ENCODE assay signal across 8 cellular contexts in the genomic region with DNA sequence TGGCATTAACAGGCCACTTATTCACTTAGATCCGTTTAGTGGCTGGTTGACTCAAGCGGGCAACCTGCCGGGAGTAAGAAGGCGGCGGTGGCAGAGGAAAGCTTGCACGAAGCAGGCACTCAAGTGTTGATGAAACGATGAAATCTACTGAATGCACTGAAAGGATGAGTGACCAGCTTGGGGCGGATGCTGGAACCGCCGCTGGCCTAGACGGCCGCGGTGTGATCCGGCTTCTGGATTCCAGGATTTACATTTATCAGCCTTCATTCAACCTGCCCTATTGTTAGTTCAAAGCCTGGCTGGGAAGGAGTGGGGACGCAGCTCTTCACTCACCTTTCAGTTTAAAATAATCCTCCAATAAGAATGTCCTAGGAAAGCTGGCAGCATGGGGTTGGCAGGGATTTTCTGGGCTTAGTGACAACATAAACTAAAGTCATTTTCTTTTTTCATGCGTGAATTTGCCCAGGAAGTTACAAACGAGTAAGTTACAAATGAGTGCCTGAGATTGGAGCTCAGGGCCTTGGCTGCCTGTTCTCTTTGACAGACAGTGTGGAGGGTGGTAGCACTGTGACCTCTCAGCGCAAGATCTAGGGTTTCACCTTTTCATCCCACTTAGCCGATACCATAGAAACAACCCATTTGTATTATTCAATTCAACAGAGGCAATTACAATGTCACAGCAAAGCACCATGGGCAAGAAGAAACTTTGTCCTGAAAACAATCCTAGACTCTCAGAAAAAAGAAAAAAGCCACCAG. TPM values are rescaled to one million over a fixed set of nuclear protein-coding genes. Genes with fewer than 3 reads are reported as not detected.
DNase-seq lines count a peak whose midpoint lies in the region; ATAC-seq and TF ChIP-seq lines count a peak whose summit lies in the region.

No MANE protein-coding gene starts in this region.

- peak; percentile 72 to 86 (median 80) for DNase-seq in NCI-H1417 (lab: John Stamatoyannopoulos, UW)
- DNase-seq in NCI-H1417 treated with DMSO at 0.1 percent for 48 hours (lab: John Stamatoyannopoulos, UW): no peak
- DNase-seq in NCI-H526 treated with DMSO at 0.1 percent for 48 hours (lab: John Stamatoyannopoulos, UW): peak; percentile 69
- peak; percentile 54 for DNase-seq in endothelial cell (ENCODE audit: low spot score)
- no peak for DNase-seq in naive thymus-derived CD8-positive, alpha-beta T cell

- H3K4me3 Mint-ChIP-seq in endothelial cell (ENCODE audit: unreplicated experiment): peak overlapping the region; percentile 93
- peak overlapping the region; percentile 57 to 98 (median 90) for H3K4me3 Mint-ChIP-seq in naive thymus-derived CD8-positive, alpha-beta T cell

- POLR2A ChIA-PET in naive thymus-derived CD8-positive, alpha-beta T cell (lab: Charles Lee): no interaction called here

- H3K27ac Mint-ChIP-seq in endothelial cell (ENCODE audit: unreplicated experiment): peak overlapping the region; percentile 28
- H3K27ac Mint-ChIP-seq in naive thymus-derived CD8-positive, alpha-beta T cell: peak overlapping the region in 2 of 10 donors; percentile 45 to 54

- no peaks in the 10 kb centered on the region for H3K9me3 Mint-ChIP-seq in endothelial cell (ENCODE audit: unreplicated experiment)
- peaks cover 0 to 2% (median 0%) of the 10 kb centered on the region in 9 donors for H3K9me3 Mint-ChIP-seq in naive thymus-derived CD8-positive, alpha-beta T cell

- peak in 1 of 2 donors; percentile 2 for ATAC-seq in naive thymus-derived CD8-positive, alpha-beta T cell
- ATAC-seq in HG02970 (IDR thresholded peaks at IDR 0.05; ENCODE audit: low FRiP score, unreplicated experiment) (no peak), GM21423 (IDR thresholded peaks at IDR 0.05; ENCODE audit: unreplicated experiment) (no peak), GM21528 (IDR thresholded peaks at IDR 0.05; ENCODE audit: low FRiP score, unreplicated experiment) (no peak)

- no peak for TF ChIP-seq CTCF in endothelial cell (IDR thresholded peaks at IDR 0.05; ENCODE audit: unreplicated experiment)

- peaks cover 4% of the 10 kb centered on the region for H3K4me1 Mint-ChIP-seq in endothelial cell (ENCODE audit: unreplicated experiment)
- H3K4me1 Mint-ChIP-seq in naive thymus-derived CD8-positive, alpha-beta T cell: peaks cover 14 to 27% (median 23%) of the 10 kb centered on the region in 4 donors

- no peaks in the 10 kb centered on the region for H3K36me3 Mint-ChIP-seq in endothelial cell (ENCODE audit: low read depth, unreplicated experiment)
- H3K36me3 Mint-ChIP-seq in naive thymus-derived CD8-positive, alpha-beta T cell: no peaks in the 10 kb centered on the region

- no peaks in the 10 kb centered on the region for H3K27me3 Mint-ChIP-seq in endothelial cell (ENCODE audit: unreplicated experiment)
- peaks cover 11 to 43% (median 35%) of the 10 kb centered on the region in 5 donors for H3K27me3 Mint-ChIP-seq in naive thymus-derived CD8-positive, alpha-beta T cell

RNA-seq across cellular contexts. Expression of a gene that starts 1.1 kb away (rescaled TPM):
- total RNA-seq in endothelial cell (ENCODE audit: unreplicated experiment): 20.9 TPM
- not detected for total RNA-seq in naive thymus-derived CD8-positive, alpha-beta T cell
- polyA plus RNA-seq in naive thymus-derived CD8-positive, alpha-beta T cell: not detected

Comparison
In these comparisons a context has a peak if more than half of its experiments do, and no peak if none do; other contexts are left out.
1. DNase-seq: peak in NCI-H1417 (3 of 3), NCI-H526 treated with DMSO at 0.1 percent for 48 hours (single experiment) and endothelial cell (single experiment); none in NCI-H1417 treated with DMSO at 0.1 percent for 48 hours (single experiment) and naive thymus-derived CD8-positive, alpha-beta T cell (0 of 10).
2. RNA of a gene that starts 1.1 kb away (total RNA-seq): 20.9 TPM in endothelial cell (single experiment); not detected in naive thymus-derived CD8-positive, alpha-beta T cell; every median in the first group is over 10 times any median in the second.